15 cellular contexts compared by ENCODE assay signal in the genomic region with DNA sequence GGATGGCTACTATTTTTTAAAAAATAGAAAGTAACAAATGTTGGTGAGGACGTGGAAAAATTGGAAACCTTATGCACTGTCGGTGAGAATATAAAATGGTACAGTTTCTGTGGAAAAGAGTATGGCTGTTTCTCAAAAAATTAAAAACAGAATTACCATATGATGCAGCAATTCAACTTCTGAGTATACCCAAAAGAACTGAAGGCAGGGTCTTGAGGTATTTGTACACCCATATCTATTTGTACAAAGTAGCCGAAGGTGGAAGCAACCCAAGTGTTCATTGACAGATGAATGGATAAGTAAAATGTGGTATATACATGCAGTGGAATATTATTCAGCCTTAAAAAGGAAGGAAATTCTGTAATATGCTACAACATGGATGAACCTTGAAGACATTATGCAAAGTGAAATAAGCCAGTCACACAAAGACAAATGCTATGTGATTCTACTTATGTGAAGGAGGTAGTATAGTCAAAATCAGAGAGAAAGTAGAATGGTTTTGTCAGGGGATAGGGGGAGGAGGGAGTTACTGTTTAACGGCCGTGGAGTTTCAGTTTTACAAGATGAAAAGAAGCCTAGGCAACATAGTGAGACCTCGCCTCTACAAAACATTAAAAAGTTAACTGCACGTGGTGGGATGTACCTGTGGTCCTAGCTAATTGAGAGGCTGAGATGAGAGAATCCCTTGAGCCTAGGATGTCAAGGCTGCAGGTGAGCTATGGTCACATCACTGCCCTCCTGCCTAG. TPM values are rescaled to one million over a fixed set of nuclear protein-coding genes. Genes with fewer than 3 reads are reported as not detected.
A peak's percentile ranks its signal among the peaks of the same experiment; 100 is the strongest.
DNase-seq lines count a peak whose midpoint lies in the region; ATAC-seq and TF ChIP-seq lines count a peak whose summit lies in the region.
"Had no signal": no experiment of that assay in that cellular context is flagged by ENCODE, and none has a peak within 500 bp of the region (broad histone marks: within the 10 kb centered on the region; RNA-seq: fewer than 3 reads in every experiment).

No MANE protein-coding gene starts in this region.

- no peak overlapping the region for H3K4me3 Mint-ChIP-seq in CD4-positive, CD25-positive, alpha-beta regulatory T cell
- H3K4me3 Mint-ChIP-seq: natural killer cell treated with Interleukin-12 subunit alpha and Interleukin-12 subunit beta and Interleukin-15 and Interleukin-18, amount 100 ng/mL, for 72 hours had no signal

- POLR2A ChIA-PET in HEK293 (lab: Yijun Ruan, JAX): no interaction called here

- H3K27me3 ChIP-seq in CD4-positive, CD25-positive, alpha-beta regulatory T cell (ENCODE audit: control insufficient read depth, insufficient read depth, low read length): no peaks in the 10 kb centered on the region
- no peaks in the 10 kb centered on the region for H3K27me3 ChIP-seq in effector memory CD4-positive, alpha-beta T cell (replicated peaks; ENCODE audit: control insufficient read depth, insufficient read depth, low read length, poor library complexity, severe bottlenecking)
- H3K27me3 ChIP-seq: upper lobe of right lung had no signal

- H3K9me3 Mint-ChIP-seq in CD4-positive, CD25-positive, alpha-beta regulatory T cell: peaks cover 0 to 10% (median 7%) of the 10 kb centered on the region in 7 donors

- ATAC-seq in CD4-positive, CD25-positive, alpha-beta regulatory T cell (ENCODE audit: low read depth in 2 of 2): no peak
- ATAC-seq in GM19023 (IDR thresholded peaks at IDR 0.05; ENCODE audit: unreplicated experiment) (peak; percentile 88), HG03159 (IDR thresholded peaks at IDR 0.05; ENCODE audit: unreplicated experiment) (peak; percentile 91)
- ATAC-seq: lower lobe of right lung, Panc1, upper lobe of right lung had no signal

- H3K4me1 ChIP-seq in CD4-positive, CD25-positive, alpha-beta regulatory T cell (ENCODE audit: control insufficient read depth, insufficient read depth, low read length, poor library complexity, severe bottlenecking): no peaks in the 10 kb centered on the region
- H3K4me1 ChIP-seq in HEK293 (ENCODE audit: control insufficient read depth, insufficient read depth, low read length): no peaks in the 10 kb centered on the region
- H3K4me1 ChIP-seq in effector memory CD4-positive, alpha-beta T cell (ENCODE audit: control insufficient read depth, insufficient read depth, low read length, poor library complexity, severe bottlenecking): no peaks in the 10 kb centered on the region
- H3K4me1 ChIP-seq: lower lobe of right lung, upper lobe of right lung had no signal

- H3K36me3 Mint-ChIP-seq in CD4-positive, CD25-positive, alpha-beta regulatory T cell: peaks cover 22% of the 10 kb centered on the region

- no peak for TF ChIP-seq CTCF in HEK293 (tag by site-specific recombination; IDR thresholded peaks at IDR 0.05)

- peak in 1 of 3 donors; percentile 42 for DNase-seq in CD4-positive, CD25-positive, alpha-beta regulatory T cell
- DNase-seq in SIG-M5 treated with dmso at 0.1 percent for 504 hours (lab: John Stamatoyannopoulos, UW; ENCODE audit: unreplicated experiment): no peak
- DNase-seq in effector memory CD4-positive, alpha-beta T cell: no peak
- DNase-seq in Ammon's horn (ENCODE audit: low spot score): no peak
- DNase-seq in C1 segment of cervical spinal cord (lab: John Stamatoyannopoulos, UW): no peak
- DNase-seq: lower lobe of right lung; NCI-H1417 treated with DMSO at 0.1 percent for 48 hours; NCI-H510A treated with DMSO at 0.1 percent for 48 hours; stimulated activated CD8-positive, alpha-beta memory T cell treated with anti-CD3 and anti-CD28 coated beads, Interleukin-4, amount 100 ng/mL, for 48 hours; upper lobe of right lung had no signal

- CTCF ChIA-PET in HEK293 (lab: Yijun Ruan, JAX): interaction anchor here (0.6 to 1.1 kb wide), 2 partner anchors 19 to 22 kb away, joined by 3 to 4 read pairs; no protein-coding TSS in a partner anchor

- H3K36me3 ChIP-seq in CD4-positive, CD25-positive, alpha-beta regulatory T cell (ENCODE audit: control insufficient read depth, insufficient read depth, low read length): peaks cover 3% of the 10 kb centered on the region
- no peaks in the 10 kb centered on the region for H3K36me3 ChIP-seq in HEK293 (ENCODE audit: control insufficient read depth in 2 of 2, insufficient read depth in 1 of 2, low read length in 2 of 2)
- H3K36me3 ChIP-seq in effector memory CD4-positive, alpha-beta T cell (ENCODE audit: control insufficient read depth, insufficient read depth, low read length): no peaks in the 10 kb centered on the region
- H3K36me3 ChIP-seq: lower lobe of right lung, upper lobe of right lung had no signal

- H3K27me3 Mint-ChIP-seq in CD4-positive, CD25-positive, alpha-beta regulatory T cell: no peaks in the 10 kb centered on the region
- H3K27me3 Mint-ChIP-seq: natural killer cell treated with Interleukin-12 subunit alpha and Interleukin-12 subunit beta and Interleukin-15 and Interleukin-18, amount 100 ng/mL, for 72 hours had no signal

- peaks cover 5 to 20% (median 9%) of the 10 kb centered on the region in 4 donors for H3K4me1 Mint-ChIP-seq in CD4-positive, CD25-positive, alpha-beta regulatory T cell

- H3K9me3 ChIP-seq in CD4-positive, CD25-positive, alpha-beta regulatory T cell (ENCODE audit: control insufficient read depth in 2 of 2, low read length in 2 of 2): peaks cover 5 to 11% of the 10 kb centered on the region in 2 experiments
- no peaks in the 10 kb centered on the region; the same call in none of the 2 replicates for H3K9me3 ChIP-seq in HEK293 (ENCODE audit: control insufficient read depth, insufficient read depth, low read depth, low read length)
- H3K9me3 ChIP-seq in effector memory CD4-positive, alpha-beta T cell (ENCODE audit: control insufficient read depth, low read length): no peaks in the 10 kb centered on the region
- H3K9me3 ChIP-seq: upper lobe of right lung had no signal

- H3K27ac ChIP-seq in CD4-positive, CD25-positive, alpha-beta regulatory T cell (ENCODE audit: insufficient read depth, low read length, poor library complexity, severe bottlenecking): no peak overlapping the region
- no peak overlapping the region for H3K27ac ChIP-seq in HEK293 (ENCODE audit: extremely low read depth, low read depth, low read length)
- H3K27ac ChIP-seq in effector memory CD4-positive, alpha-beta T cell (ENCODE audit: insufficient read depth, low read length, poor library complexity, severe bottlenecking): no peak overlapping the region
- H3K27ac ChIP-seq: lower lobe of right lung, upper lobe of right lung had no signal

- no peak overlapping the region for H3K4me3 ChIP-seq in CD4-positive, CD25-positive, alpha-beta regulatory T cell (ENCODE audit: low read depth, low read length)
- H3K4me3 ChIP-seq in HEK293 (ENCODE audit: low read depth, low read length): no peak overlapping the region
- no peak overlapping the region for H3K4me3 ChIP-seq in effector memory CD4-positive, alpha-beta T cell (ENCODE audit: insufficient read depth, low read depth, low read length, poor library complexity, severe bottlenecking)
- H3K4me3 ChIP-seq: lower lobe of right lung, upper lobe of right lung had no signal

- peak overlapping the region in 2 of 3 donors; percentile 38 to 82 for H3K27ac Mint-ChIP-seq in CD4-positive, CD25-positive, alpha-beta regulatory T cell
- H3K27ac Mint-ChIP-seq: natural killer cell treated with Interleukin-12 subunit alpha and Interleukin-12 subunit beta and Interleukin-15 and Interleukin-18, amount 100 ng/mL, for 72 hours had no signal

TF ChIP-seq in HEK293, 187 proteins besides CTCF, POLR2A, EP300 and RAD21:
- TF ChIP-seq ZNF146 (tag by site-specific recombination; IDR thresholded peaks at IDR 0.05) (peak; percentile 80), ZNF791 (tag by site-specific recombination; IDR thresholded peaks at IDR 0.05) (no peak)

RNA-seq across cellular contexts. Expression of a gene that starts 38.4 kb away (rescaled TPM):
- 164 TPM for total RNA-seq in CD4-positive, CD25-positive, alpha-beta regulatory T cell
- 100 to 1,000 TPM; 149 to 166 (median 156) TPM for polyA plus RNA-seq in CD4-positive, CD25-positive, alpha-beta regulatory T cell

Comparison
In these comparisons a context has a peak if more than half of its experiments do, and no peak if none do; other contexts are left out.
1. ATAC-seq: peak in GM19023 (single experiment) and HG03159 (single experiment); none in CD4-positive, CD25-positive, alpha-beta regulatory T cell (0 of 2).